Comparison of ENCODE assay signal across 1 cellular context in genomic region chr3:149020839-149021252, GRCh38.
A peak's percentile ranks its signal among the peaks of the same experiment; 100 is the strongest.
TF ChIP-seq lines count a peak whose summit lies in the region.

No MANE protein-coding gene starts in this region.

TF ChIP-seq in GM23338, 12 proteins besides CTCF, POLR2A, EP300 and RAD21:
- TF ChIP-seq, protein P1, sequence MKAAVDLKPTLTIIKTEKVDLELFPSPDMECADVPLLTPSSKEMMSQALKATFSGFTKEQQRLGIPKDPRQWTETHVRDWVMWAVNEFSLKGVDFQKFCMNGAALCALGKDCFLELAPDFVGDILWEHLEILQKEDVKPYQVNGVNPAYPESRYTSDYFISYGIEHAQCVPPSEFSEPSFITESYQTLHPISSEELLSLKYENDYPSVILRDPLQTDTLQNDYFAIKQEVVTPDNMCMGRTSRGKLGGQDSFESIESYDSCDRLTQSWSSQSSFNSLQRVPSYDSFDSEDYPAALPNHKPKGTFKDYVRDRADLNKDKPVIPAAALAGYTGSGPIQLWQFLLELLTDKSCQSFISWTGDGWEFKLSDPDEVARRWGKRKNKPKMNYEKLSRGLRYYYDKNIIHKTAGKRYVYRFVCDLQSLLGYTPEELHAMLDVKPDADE (IDR thresholded peaks at IDR 0.05), result peak; percentile 63; the same call in 1 of the 2 replicates
- TF ChIP-seq EZH2phosphoT487 (IDR thresholded peaks at IDR 0.05; ENCODE audit: unreplicated experiment) (no peak), NANOG (IDR thresholded peaks at IDR 0.05; ENCODE audit: borderline replicate concordance) (peak; percentile 90), CREB1 (CRISPR knock-in tag; IDR thresholded peaks at IDR 0.05; ENCODE audit: low read depth) (peak; percentile 35; the same call in 1 of the 2 replicates)
- TF ChIP-seq, protein P2, sequence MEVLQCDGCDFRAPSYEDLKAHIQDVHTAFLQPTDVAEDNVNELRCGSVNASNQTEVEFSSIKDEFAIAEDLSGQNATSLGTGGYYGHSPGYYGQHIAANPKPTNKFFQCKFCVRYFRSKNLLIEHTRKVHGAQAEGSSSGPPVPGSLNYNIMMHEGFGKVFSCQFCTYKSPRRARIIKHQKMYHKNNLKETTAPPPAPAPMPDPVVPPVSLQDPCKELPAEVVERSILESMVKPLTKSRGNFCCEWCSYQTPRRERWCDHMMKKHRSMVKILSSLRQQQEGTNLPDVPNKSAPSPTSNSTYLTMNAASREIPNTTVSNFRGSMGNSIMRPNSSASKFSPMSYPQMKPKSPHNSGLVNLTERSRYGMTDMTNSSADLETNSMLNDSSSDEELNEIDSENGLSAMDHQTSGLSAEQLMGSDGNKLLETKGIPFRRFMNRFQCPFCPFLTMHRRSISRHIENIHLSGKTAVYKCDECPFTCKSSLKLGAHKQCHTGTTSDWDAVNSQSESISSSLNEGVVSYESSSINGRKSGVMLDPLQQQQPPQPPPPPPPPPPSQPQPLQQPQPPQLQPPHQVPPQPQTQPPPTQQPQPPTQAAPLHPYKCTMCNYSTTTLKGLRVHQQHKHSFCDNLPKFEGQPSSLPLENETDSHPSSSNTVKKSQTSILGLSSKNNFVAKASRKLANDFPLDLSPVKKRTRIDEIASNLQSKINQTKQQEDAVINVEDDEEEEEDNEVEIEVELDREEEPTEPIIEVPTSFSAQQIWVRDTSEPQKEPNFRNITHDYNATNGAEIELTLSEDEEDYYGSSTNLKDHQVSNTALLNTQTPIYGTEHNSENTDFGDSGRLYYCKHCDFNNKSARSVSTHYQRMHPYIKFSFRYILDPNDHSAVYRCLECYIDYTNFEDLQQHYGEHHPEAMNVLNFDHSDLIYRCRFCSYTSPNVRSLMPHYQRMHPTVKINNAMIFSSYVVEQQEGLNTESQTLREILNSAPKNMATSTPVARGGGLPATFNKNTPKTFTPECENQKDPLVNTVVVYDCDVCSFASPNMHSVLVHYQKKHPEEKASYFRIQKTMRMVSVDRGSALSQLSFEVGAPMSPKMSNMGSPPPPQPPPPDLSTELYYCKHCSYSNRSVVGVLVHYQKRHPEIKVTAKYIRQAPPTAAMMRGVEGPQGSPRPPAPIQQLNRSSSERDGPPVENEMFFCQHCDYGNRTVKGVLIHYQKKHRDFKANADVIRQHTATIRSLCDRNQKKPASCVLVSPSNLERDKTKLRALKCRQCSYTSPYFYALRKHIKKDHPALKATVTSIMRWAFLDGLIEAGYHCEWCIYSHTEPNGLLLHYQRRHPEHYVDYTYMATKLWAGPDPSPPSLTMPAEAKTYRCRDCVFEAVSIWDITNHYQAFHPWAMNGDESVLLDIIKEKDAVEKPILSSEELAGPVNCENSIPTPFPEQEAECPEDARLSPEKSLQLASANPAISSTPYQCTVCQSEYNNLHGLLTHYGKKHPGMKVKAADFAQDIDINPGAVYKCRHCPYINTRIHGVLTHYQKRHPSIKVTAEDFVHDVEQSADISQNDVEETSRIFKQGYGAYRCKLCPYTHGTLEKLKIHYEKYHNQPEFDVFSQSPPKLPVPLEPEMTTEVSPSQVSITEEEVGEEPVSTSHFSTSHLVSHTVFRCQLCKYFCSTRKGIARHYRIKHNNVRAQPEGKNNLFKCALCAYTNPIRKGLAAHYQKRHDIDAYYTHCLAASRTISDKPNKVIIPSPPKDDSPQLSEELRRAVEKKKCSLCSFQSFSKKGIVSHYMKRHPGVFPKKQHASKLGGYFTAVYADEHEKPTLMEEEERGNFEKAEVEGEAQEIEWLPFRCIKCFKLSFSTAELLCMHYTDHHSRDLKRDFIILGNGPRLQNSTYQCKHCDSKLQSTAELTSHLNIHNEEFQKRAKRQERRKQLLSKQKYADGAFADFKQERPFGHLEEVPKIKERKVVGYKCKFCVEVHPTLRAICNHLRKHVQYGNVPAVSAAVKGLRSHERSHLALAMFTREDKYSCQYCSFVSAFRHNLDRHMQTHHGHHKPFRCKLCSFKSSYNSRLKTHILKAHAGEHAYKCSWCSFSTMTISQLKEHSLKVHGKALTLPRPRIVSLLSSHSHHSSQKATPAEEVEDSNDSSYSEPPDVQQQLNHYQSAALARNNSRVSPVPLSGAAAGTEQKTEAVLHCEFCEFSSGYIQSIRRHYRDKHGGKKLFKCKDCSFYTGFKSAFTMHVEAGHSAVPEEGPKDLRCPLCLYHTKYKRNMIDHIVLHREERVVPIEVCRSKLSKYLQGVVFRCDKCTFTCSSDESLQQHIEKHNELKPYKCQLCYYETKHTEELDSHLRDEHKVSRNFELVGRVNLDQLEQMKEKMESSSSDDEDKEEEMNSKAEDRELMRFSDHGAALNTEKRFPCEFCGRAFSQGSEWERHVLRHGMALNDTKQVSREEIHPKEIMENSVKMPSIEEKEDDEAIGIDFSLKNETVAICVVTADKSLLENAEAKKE (CRISPR knock-in tag; IDR thresholded peaks at IDR 0.05), result 0 out of 2 replicates have a peak, but pooled peaks have one; percentile 45
